8 cellular contexts compared by ENCODE assay signal in the genomic region with DNA sequence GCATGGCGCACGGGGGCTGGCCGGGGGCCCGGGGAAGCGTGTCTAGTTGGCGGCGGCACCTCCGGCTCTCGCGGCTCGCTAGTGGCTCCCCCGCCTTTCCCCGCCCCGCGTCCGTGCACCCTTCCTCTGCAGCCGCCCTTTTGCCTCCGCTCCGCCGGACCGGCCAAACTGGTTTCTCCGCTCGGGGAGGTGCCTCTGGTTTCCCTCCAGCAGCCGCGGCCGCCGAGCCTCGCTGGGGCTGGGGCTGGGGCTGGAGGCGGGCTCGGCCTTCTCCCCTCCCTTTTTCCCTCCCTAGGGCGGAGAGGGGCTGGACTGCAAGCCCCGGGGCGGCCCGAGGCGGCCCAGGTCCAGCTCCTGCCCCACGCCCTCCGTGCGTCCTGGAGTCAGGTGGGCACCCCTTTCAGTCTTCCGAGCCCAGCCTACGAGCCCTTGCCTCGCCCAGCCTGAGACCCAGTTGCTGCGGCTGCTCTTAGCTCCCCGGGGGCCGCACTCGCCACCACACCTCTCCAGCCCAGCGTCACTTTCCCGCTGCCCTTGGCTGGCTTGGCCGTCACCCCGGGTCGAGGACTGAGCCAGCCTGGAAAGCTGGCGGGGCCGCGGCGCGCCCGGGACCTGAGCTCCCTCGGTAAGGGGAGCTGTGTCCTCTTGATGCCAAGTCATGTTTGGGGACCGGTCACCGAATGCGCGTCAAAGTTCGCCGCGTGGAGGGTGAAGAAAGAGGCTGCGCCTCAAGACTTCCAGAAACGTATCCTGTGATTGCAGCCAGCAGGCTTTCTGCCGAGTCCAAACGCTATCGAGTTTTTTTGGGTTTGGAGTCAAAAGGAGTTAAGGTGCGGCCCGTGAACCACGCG. TPM values are rescaled to one million over a fixed set of nuclear protein-coding genes. Genes with fewer than 3 reads are reported as not detected.
A peak's percentile ranks its signal among the peaks of the same experiment; 100 is the strongest.
DNase-seq lines count a peak whose midpoint lies in the region; ATAC-seq and TF ChIP-seq lines count a peak whose summit lies in the region.

A gene (minus strand): TSS at position 197 of the 851 bp plus-strand sequence. CDS start 71,508 bp downstream, outside the sequence.

- no peaks in the 10 kb centered on the region for H3K9me3 ChIP-seq in heart right ventricle
- no peaks in the 10 kb centered on the region for H3K9me3 ChIP-seq in trophoblast cell (ENCODE audit: insufficient read depth, low read depth, low read length)

- WGBS in heart right ventricle, 2 donors: 1% methylated on average over 73 of the region's 73 CpGs
- WGBS in trophoblast cell (ENCODE audit: extremely low coverage, insufficient coverage, insufficient read length): no CpG with 5 or more reads among the region's 73 CpGs

- peak within 1 kb of the TSS; percentile 38 for H2AFZ ChIP-seq in trophoblast cell (ENCODE audit: insufficient read depth, low read length, poor library complexity)

- H3K9me3 Mint-ChIP-seq in activated naive CD8-positive, alpha-beta T cell treated with anti-CD3 and anti-CD28 coated beads, Interleukin-2, amount 10 ng/mL, durations not matched to agents 7 days and 5 days: no peaks in the 10 kb centered on the region

- H3K79me2 ChIP-seq in trophoblast cell (ENCODE audit: control insufficient read depth, insufficient read depth, low read length, poor library complexity): peaks cover 3% of the 10 kb centered on the region

- H3K27me3 Mint-ChIP-seq in activated naive CD8-positive, alpha-beta T cell treated with anti-CD3 and anti-CD28 coated beads, Interleukin-2, amount 10 ng/mL, durations not matched to agents 7 days and 5 days: peaks cover 70% of the 10 kb centered on the region

- peaks cover 14% of the 10 kb centered on the region for H3K79me1 ChIP-seq in trophoblast cell (ENCODE audit: low read length)

- H3K4me2 ChIP-seq in trophoblast cell (ENCODE audit: low read length): peak within 1 kb of the TSS; percentile 82

- peak within 1 kb of the TSS; percentile 76 for H4K8ac ChIP-seq in trophoblast cell (ENCODE audit: low read depth, low read length)

- peak within 1 kb of the TSS; percentile 31 for H4K12ac ChIP-seq in trophoblast cell (ENCODE audit: low read depth, low read length)

- H3K4me3 Mint-ChIP-seq in activated naive CD8-positive, alpha-beta T cell treated with anti-CD3 and anti-CD28 coated beads, Interleukin-2, amount 10 ng/mL, durations not matched to agents 7 days and 5 days: peak within 1 kb of the TSS; percentile 83

- peak within 1 kb of the TSS; percentile 64 for H2BK12ac ChIP-seq in trophoblast cell (ENCODE audit: low read length)

- POLR2A ChIA-PET in activated naive CD8-positive, alpha-beta T cell treated with anti-CD3 and anti-CD28 coated beads, Interleukin-2, amount 10 ng/mL, durations not matched to agents 7 days and 5 days (lab: Charles Lee): no interaction called here

- peak within 1 kb of the TSS; percentile 88 for H4K91ac ChIP-seq in trophoblast cell (ENCODE audit: low read depth, low read length)

- peak within 1 kb of the TSS; percentile 55 for H2AK5ac ChIP-seq in trophoblast cell (ENCODE audit: low read length)

- DNase-seq in AG08395 (ENCODE audit: low spot score) (peak; percentile 75), LNCaP clone FGC (ENCODE audit: low read depth) (peak; percentile 90), heart right ventricle (peak; percentile 82 to 84), trophoblast cell (peak; percentile 93 to 97), NCI-H2171 treated with DMSO at 0.1 percent for 48 hours (lab: John Stamatoyannopoulos, UW) (no peak), NAMALWA (ENCODE audit: low spot score) (no peak)
- peak; percentile 34 for DNase-seq in activated naive CD8-positive, alpha-beta T cell treated with anti-CD3 and anti-CD28 coated beads, Interleukin-2, amount 10 ng/mL, durations not matched to agents 7 days and 5 days

- H3K18ac ChIP-seq in trophoblast cell (ENCODE audit: low read length): peak within 1 kb of the TSS; percentile 78

- H3K4me1 Mint-ChIP-seq in activated naive CD8-positive, alpha-beta T cell treated with anti-CD3 and anti-CD28 coated beads, Interleukin-2, amount 10 ng/mL, durations not matched to agents 7 days and 5 days: peaks cover 12% of the 10 kb centered on the region

- H3K36me3 ChIP-seq in heart right ventricle (no peaks in the 10 kb centered on the region), trophoblast cell (ENCODE audit: control insufficient read depth in 1 of 2, insufficient read depth in 2 of 2, low read length in 2 of 2) (no peaks in the 10 kb centered on the region)

- H3K4ac ChIP-seq in trophoblast cell (ENCODE audit: low read depth, low read length): peak within 1 kb of the TSS; percentile 28

- peak within 1 kb of the TSS; percentile 62 for H3K14ac ChIP-seq in trophoblast cell (ENCODE audit: low read length)

- no peak within 1 kb of the TSS for H3K23ac ChIP-seq in trophoblast cell (ENCODE audit: low read length)

- H3K4me3 ChIP-seq in LNCaP clone FGC (ENCODE audit: low read depth, low read length): peak within 1 kb of the TSS; percentile 98
- peak within 1 kb of the TSS; percentile 69 to 98 (median 90) for H3K4me3 ChIP-seq in heart right ventricle
- peak within 1 kb of the TSS; percentile 78 for H3K4me3 ChIP-seq in trophoblast cell (ENCODE audit: low read depth, low read length)

- H2BK120ac ChIP-seq in trophoblast cell (ENCODE audit: insufficient read depth, low read length, poor library complexity): peak within 1 kb of the TSS; percentile 84

- no peaks in the 10 kb centered on the region for H3K36me3 Mint-ChIP-seq in activated naive CD8-positive, alpha-beta T cell treated with anti-CD3 and anti-CD28 coated beads, Interleukin-2, amount 10 ng/mL, durations not matched to agents 7 days and 5 days

- H3K27me3 ChIP-seq in heart right ventricle (peaks cover 0 to 43% (median 0%) of the 10 kb centered on the region in 7 donors), trophoblast cell (ENCODE audit: insufficient read depth, low read length) (peaks cover 19% of the 10 kb centered on the region)

- H3K4me1 ChIP-seq in heart right ventricle (peaks cover 0 to 67% (median 43%) of the 10 kb centered on the region in 9 donors), trophoblast cell (ENCODE audit: control insufficient read depth in 1 of 2, insufficient read depth in 2 of 2, low read length in 2 of 2) (peaks cover 17 to 20% of the 10 kb centered on the region in 2 experiments)

- intact Hi-C loops in heart right ventricle (cut with DNase I): loop anchor here in 6 of 10 donors (5.0 to 10.0 kb wide), 6 partner anchors 89 to 181 kb away; a partner anchor contains a TSS

- ATAC-seq in GM19035 (IDR thresholded peaks at IDR 0.05; ENCODE audit: unreplicated experiment) (peak; percentile 57), heart right ventricle (peak; percentile 87 to 96 (median 91))
- ATAC-seq in activated naive CD8-positive, alpha-beta T cell treated with anti-CD3 and anti-CD28 coated beads, Interleukin-2, amount 10 ng/mL, durations not matched to agents 7 days and 5 days (ENCODE audit: low read depth): peak; percentile 15

- TF ChIP-seq CTCF in LNCaP clone FGC (IDR thresholded peaks at IDR 0.05; ENCODE audit: control insufficient read depth, extremely low read depth, insufficient read depth): no peak
- TF ChIP-seq CTCF in heart right ventricle (IDR thresholded peaks at IDR 0.05): no peak

- no peak within 1 kb of the TSS for H3K27ac Mint-ChIP-seq in activated naive CD8-positive, alpha-beta T cell treated with anti-CD3 and anti-CD28 coated beads, Interleukin-2, amount 10 ng/mL, durations not matched to agents 7 days and 5 days

- H3K27ac ChIP-seq in heart right ventricle (peak within 1 kb of the TSS; percentile 81 to 97 (median 92)), trophoblast cell (ENCODE audit: low read depth, low read length) (no peak within 1 kb of the TSS)

- peak within 1 kb of the TSS; percentile 19 for H3K9ac ChIP-seq in trophoblast cell (ENCODE audit: low read length)

- H2BK5ac ChIP-seq in trophoblast cell (ENCODE audit: low read depth, low read length, poor library complexity): peak within 1 kb of the TSS; percentile 51

RNA-seq across cellular contexts. Expression of the gene that starts here (rescaled TPM):
- under 1 TPM in 1 of 2 experiments, not detected in 1; 0.25 TPM for total RNA-seq in activated naive CD8-positive, alpha-beta T cell treated with anti-CD3 and anti-CD28 coated beads, Interleukin-2, amount 10 ng/mL, durations not matched to agents 7 days and 5 days
- total RNA-seq in heart right ventricle: 10 to 100 TPM in 4 of 10 donors, 1 to 10 TPM in 6; 4.1 to 16.5 (median 8.1) TPM
- 1 to 10 TPM; 2.7 to 3.7 TPM for polyA plus RNA-seq in heart right ventricle
- polyA plus RNA-seq in trophoblast cell (2013): 2.3 and 2.5 TPM in 2 replicates

Comparison
In these comparisons a context has a peak if more than half of its experiments do, and no peak if none do; other contexts are left out.
1. RNA of the gene that starts here (total RNA-seq): 4.1 to 16.5 TPM in heart right ventricle; 0.25 TPM in activated naive CD8-positive, alpha-beta T cell treated with anti-CD3 and anti-CD28 coated beads, Interleukin-2, amount 10 ng/mL, durations not matched to agents 7 days and 5 days; every median in the first group is over 4 times any median in the second.
2. Peak in DNase-seq and ATAC-seq in activated naive CD8-positive, alpha-beta T cell treated with anti-CD3 and anti-CD28 coated beads, Interleukin-2, amount 10 ng/mL, durations not matched to agents 7 days and 5 days; RNA of the gene not detected or under 1 TPM.
3. DNase-seq: peak in AG08395 (single experiment), LNCaP clone FGC (single experiment), heart right ventricle (2 of 2) and trophoblast cell (2 of 2); none in NCI-H2171 treated with DMSO at 0.1 percent for 48 hours (single experiment) and NAMALWA (single experiment).
4. ATAC-seq: peak in every context shown above with its lines; median percentile 91 in heart right ventricle; 57 in GM19035; 15 in activated naive CD8-positive, alpha-beta T cell treated with anti-CD3 and anti-CD28 coated beads, Interleukin-2, amount 10 ng/mL, durations not matched to agents 7 days and 5 days.
5. Peak in every context shown above with its lines, with median percentiles within 50 percentile points of each other: H3K4me3 ChIP-seq.